22 cellular contexts compared by ENCODE assay signal in genomic region chr1:230387876-230388275, GRCh38. TPM values are rescaled to one million over a fixed set of nuclear protein-coding genes. Genes with fewer than 3 reads are reported as not detected.
A peak's percentile ranks its signal among the peaks of the same experiment; 100 is the strongest.
DNase-seq lines count a peak whose midpoint lies in the region; FAIRE-seq and TF ChIP-seq lines count a peak whose summit lies in the region.
"Had no signal": no experiment of that assay in that cellular context is flagged by ENCODE, and none has a peak within 500 bp of the region (broad histone marks: within the 10 kb centered on the region; RNA-seq: fewer than 3 reads in every experiment).

No MANE protein-coding gene starts in this region.

- no peaks in the 10 kb centered on the region for H3K23me2 ChIP-seq in H1 (ENCODE audit: low read depth, low read length)

- H4K20me1 ChIP-seq in H1 (replicated peaks in 1 of 2; ENCODE audit: control insufficient read depth in 1 of 2, insufficient read depth in 2 of 2, low read length in 2 of 2) (peaks cover 0 to 2% of the 10 kb centered on the region in 2 experiments), Karpas-422 (ENCODE audit: insufficient read depth, low read depth, low read length) (no peaks in the 10 kb centered on the region)

- H3K27ac ChIP-seq in H1 (ENCODE audit: low read depth, low read length) = no peak overlapping the region
- H3K27ac ChIP-seq in Karpas-422 (ENCODE audit: low read length) = no peak overlapping the region
- H3K27ac ChIP-seq in testis = no peak overlapping the region
- H3K27ac ChIP-seq: A549; BLaER1 treated with 17β-estradiol and CSF1 and Interleukin-3, amounts not matched to agents 10 nM and 100 nM had no signal

- DNase-seq in CD14-positive monocyte (ENCODE audit: low spot score) (peak; percentile 17), H1 (ENCODE audit: low read depth in 1 of 2, low spot score in 2 of 2) (no peak), islet precursor cell (peak; percentile 29), pons (ENCODE audit: low spot score) (no peak), Karpas-422 (no peak), testis (no peak)
- DNase-seq: 8988T; ACHN; AML-193; BE2C; Calu3; CD4-positive, alpha-beta memory T cell; COR-L47; DMS53; DMS79 treated with DMSO at 0.1 percent for 48 hours; GF-D8; GOT3; H7; HCEC 1CT had no signal

- H3K27me3 ChIP-seq in H1 (replicated peaks in 1 of 4; ENCODE audit: control insufficient read depth in 3 of 4, extremely low read depth in 1 of 4, insufficient read depth in 3 of 4, low read length in 3 of 4) (no peaks in the 10 kb centered on the region), Karpas-422 (ENCODE audit: low read length) (no peaks in the 10 kb centered on the region), testis (no peaks in the 10 kb centered on the region)
- H3K27me3 ChIP-seq: BE2C; BLaER1 treated with 17β-estradiol and CSF1 and Interleukin-3, amounts not matched to agents 10 nM and 100 nM had no signal

- H3K27me3 Mint-ChIP-seq in CD14-positive monocyte (ENCODE audit: low read depth in 3 of 3) = peaks cover 12 to 13% (median 12%) of the 10 kb centered on the region in 3 donors

- TF ChIP-seq POLR2A in H1 (IDR thresholded peaks at IDR 0.05; ENCODE audit: control extremely low read depth in 1 of 2, low read depth in 2 of 2, low read length in 2 of 2) (no peak), testis (IDR thresholded peaks at IDR 0.05) (no peak)

- no peak overlapping the region for H4K5ac ChIP-seq in H1 (ENCODE audit: insufficient read length, low read depth, low read length)

- no peak overlapping the region for H2BK15ac ChIP-seq in H1 (ENCODE audit: low read length)

- H3K4ac ChIP-seq in H1 (replicated peaks; ENCODE audit: insufficient read length, low read depth, low read length) = no peak overlapping the region

- no peak overlapping the region for H4K91ac ChIP-seq in H1 (replicated peaks; ENCODE audit: insufficient read length, low read length)

- H3K4me3 Mint-ChIP-seq in CD14-positive monocyte = no peak overlapping the region
- H3K4me3 Mint-ChIP-seq: CD4-positive, alpha-beta memory T cell had no signal

- TF ChIP-seq RAD21 in H1 (IDR thresholded peaks at IDR 0.05 in 1 of 2, conservative IDR thresholded peaks at IDR 0.05 in 1 of 2; ENCODE audit: low read depth in 2 of 2, low read length in 2 of 2) = no peak

- CTCF ChIA-PET in H1 (lab: Charles Lee; ENCODE audit: partially characterized antibody) = interaction anchor here (0.9 to 1.4 kb wide), 2 partner anchors 11 to 12 kb away, joined by 3 to 4 read pairs; no protein-coding TSS in a partner anchor

- WGBS in H1 (ENCODE audit: extremely low coverage in 1 of 2, insufficient coverage in 1 of 2, insufficient read length in 1 of 2, insufficient replicate concordance in 2 of 2, low coverage in 1 of 2, low lambda C conversion rate in 2 of 2, missing lambda C conversion rate in 1 of 2), 2 experiments = 92% methylated on average over 12 of the region's 12 CpGs; no CpG with 5 or more reads in 1 of the 2 experiments
- 95 to 96% methylated on average over 12 of the region's 12 CpGs for WGBS in testis, 2 donors

- H3K23ac ChIP-seq in H1 (ENCODE audit: insufficient read length) = no peak overlapping the region

- TF ChIP-seq EP300 in H1 (IDR thresholded peaks at IDR 0.05; ENCODE audit: borderline replicate concordance in 1 of 2, low read depth in 2 of 2, low read length in 2 of 2) = no peak

- H3K18ac ChIP-seq in H1 (ENCODE audit: extremely low read depth, low read length) = no peak overlapping the region

- POLR2A ChIA-PET in H1 (lab: Charles Lee; ENCODE audit: partially characterized antibody) = no interaction called here

- H3K36me3 ChIP-seq in H1 (ENCODE audit: control insufficient read depth in 2 of 4, insufficient read depth in 4 of 4, low read length in 3 of 4) = no peaks in the 10 kb centered on the region
- no peaks in the 10 kb centered on the region for H3K36me3 ChIP-seq in Karpas-422 (ENCODE audit: insufficient read depth, low read length)
- no peaks in the 10 kb centered on the region for H3K36me3 ChIP-seq in testis (ENCODE audit: low read depth, missing control alignments)
- H3K36me3 ChIP-seq: BE2C had no signal

- H3K4me1 ChIP-seq in H1 (replicated peaks in 1 of 4; ENCODE audit: control insufficient read depth in 3 of 4, insufficient read depth in 4 of 4, low read length in 3 of 4) = peaks cover 7 to 22% (median 10%) of the 10 kb centered on the region in 4 experiments; a peak in 5 of 7 replicates
- H3K4me1 ChIP-seq in Karpas-422 (ENCODE audit: low read length) = no peaks in the 10 kb centered on the region
- no peaks in the 10 kb centered on the region for H3K4me1 ChIP-seq in testis
- H3K4me1 ChIP-seq: A549 had no signal

- H3K9me3 Mint-ChIP-seq in CD14-positive monocyte = peaks cover 0 to 12% (median 6%) of the 10 kb centered on the region in 7 donors
- H3K9me3 Mint-ChIP-seq: CD4-positive, alpha-beta memory T cell had no signal

- H3K4me1 Mint-ChIP-seq in CD14-positive monocyte = no peaks in the 10 kb centered on the region
- H3K4me1 Mint-ChIP-seq: CD4-positive, alpha-beta memory T cell had no signal

- H3K79me1 ChIP-seq in H1 (ENCODE audit: low read depth, low read length) = peaks cover 4% of the 10 kb centered on the region

- H2BK120ac ChIP-seq in H1 (replicated peaks; ENCODE audit: low read depth, low read length) = no peak overlapping the region

- no peak overlapping the region for H2BK12ac ChIP-seq in H1 (ENCODE audit: low read depth, low read length)

- peak overlapping the region; percentile 80; the same call in 1 of the 2 replicates for H2BK5ac ChIP-seq in H1 (ENCODE audit: low read depth, low read length)

- FAIRE-seq in H1 (lab: Jason Lieb, UNC) = no peak
- FAIRE-seq: A549, GM12891 had no signal

- no peaks in the 10 kb centered on the region for H3K9me2 ChIP-seq in Karpas-422 (replicated peaks; ENCODE audit: insufficient read depth, low read length)

- intact Hi-C loops in CD14-positive monocyte (cut with micrococcal nuclease) (no loop called here), testis (cut with DNase I; ENCODE audit: low total_unique reads) (no loop called here)

- H2AK5ac ChIP-seq in H1 (ENCODE audit: low read depth, low read length) = no peak overlapping the region

- no peaks in the 10 kb centered on the region for H3K36me3 Mint-ChIP-seq in CD14-positive monocyte
- H3K36me3 Mint-ChIP-seq: CD4-positive, alpha-beta memory T cell had no signal

- H3K14ac ChIP-seq in H1 (ENCODE audit: insufficient read length) = no peak overlapping the region

- H4K8ac ChIP-seq in H1 (ENCODE audit: extremely low read depth, insufficient read depth, low read length) = no peak overlapping the region

- H2AFZ ChIP-seq in H1 (ENCODE audit: low read length) = no peak overlapping the region
- no peak overlapping the region for H2AFZ ChIP-seq in Karpas-422 (ENCODE audit: low read length)

- no peak overlapping the region for H3K56ac ChIP-seq in H1 (replicated peaks; ENCODE audit: insufficient read length, low read depth, low read length)

- peak overlapping the region in 1 of 7 donors; percentile 54 for H3K27ac Mint-ChIP-seq in CD14-positive monocyte
- H3K27ac Mint-ChIP-seq: CD4-positive, alpha-beta memory T cell had no signal

- H2BK20ac ChIP-seq in H1 (ENCODE audit: low read length) = no peak overlapping the region

- H3K79me2 ChIP-seq in H1 (ENCODE audit: control insufficient read depth in 1 of 2, insufficient read depth in 2 of 2, low read length in 2 of 2) (peaks cover 0 to 30% of the 10 kb centered on the region in 2 experiments; a peak in 2 of 4 replicates), Karpas-422 (ENCODE audit: low read length) (no peaks in the 10 kb centered on the region)

- H3K4me2 ChIP-seq in H1 (ENCODE audit: insufficient read depth in 1 of 2, low read depth in 2 of 2, low read length in 2 of 2) = no peak overlapping the region
- H3K4me2 ChIP-seq in Karpas-422 (ENCODE audit: low read depth, low read length, poor library complexity, severe bottlenecking) = no peak overlapping the region
- H3K4me2 ChIP-seq: A549 had no signal

- H3K4me3 ChIP-seq in H1 (ENCODE audit: extremely low read depth in 1 of 4, insufficient read depth in 2 of 4, low read depth in 3 of 4, low read length in 4 of 4) (no peak overlapping the region), Karpas-422 (ENCODE audit: low read length) (no peak overlapping the region), testis (no peak overlapping the region)
- H3K4me3 ChIP-seq: A549; BLaER1 treated with 17β-estradiol and CSF1 and Interleukin-3, amounts not matched to agents 10 nM and 100 nM had no signal

- H3K9ac ChIP-seq in H1 (replicated peaks in 1 of 4; ENCODE audit: extremely low read depth in 1 of 4, low read depth in 3 of 4, low read length in 3 of 4) (no peak overlapping the region), Karpas-422 (ENCODE audit: low read length) (no peak overlapping the region)
- H3K9ac ChIP-seq: BLaER1 treated with 17β-estradiol and CSF1 and Interleukin-3, amounts not matched to agents 10 nM and 100 nM had no signal

- no peaks in the 10 kb centered on the region for H3K9me3 ChIP-seq in H1 (ENCODE audit: insufficient read depth in 2 of 2, low read depth in 1 of 2, low read length in 1 of 2)
- H3K9me3 ChIP-seq in Karpas-422 (ENCODE audit: low read length) = no peaks in the 10 kb centered on the region
- no peaks in the 10 kb centered on the region for H3K9me3 ChIP-seq in testis
- H3K9me3 ChIP-seq: A549, BE2C had no signal

- TF ChIP-seq CTCF in CD14-positive monocyte (IDR thresholded peaks at IDR 0.05) (no peak), H1 (IDR thresholded peaks at IDR 0.05; ENCODE audit: control extremely low read depth in 1 of 3, insufficient read depth in 1 of 3, low read depth in 1 of 3, low read length in 3 of 3) (no peak), testis (IDR thresholded peaks at IDR 0.05) (no peak)

TF ChIP-seq in H1, 55 proteins besides CTCF, POLR2A, EP300 and RAD21 (continues in another document):
- TF ChIP-seq CHD2 (IDR thresholded peaks at IDR 0.05; ENCODE audit: low read length) = no peak
- no peak for TF ChIP-seq YY1 (IDR thresholded peaks at IDR 0.05; ENCODE audit: low read depth, low read length)
- TF ChIP-seq ZNF274 (IDR thresholded peaks at IDR 0.05; ENCODE audit: borderline replicate concordance, extremely low read depth, low read length) = no peak
- TF ChIP-seq EGR1 (IDR thresholded peaks at IDR 0.05; ENCODE audit: borderline replicate concordance, low read depth, low read length) = no peak
- TF ChIP-seq TAF1 (IDR thresholded peaks at IDR 0.05; ENCODE audit: low read depth, low read length) = no peak

RNA-seq across cellular contexts. Expression of gene PGBD5, which starts 38.3 kb away (rescaled TPM):
- polyA plus RNA-seq in CD14-positive monocyte = not detected
- 18.4 and 21.2 TPM in 2 replicates for total RNA-seq in H1 (2021; fragmentation: NEBNext Ultra II Directional; extraction: Animal tissue kit (Norgen Biotek cat#: 25700))
- 16.3 and 17.2 TPM in 2 replicates for polyA plus RNA-seq in H1 (2011; rRNA removed)
- 19.2 TPM for polyA plus RNA-seq in H1 (2011; cell fraction: cytosol; rRNA removed)
- polyA plus RNA-seq in H1 (2011; cell fraction: nucleus; rRNA removed) = 26.3 TPM
- 14.3 to 21.6 TPM (median 19.5 TPM) in 4 replicates for polyA plus RNA-seq in H1 (2012, experiment 1 of 2)
- polyA plus RNA-seq in H1 (2012, experiment 2 of 2) = 13.3 TPM
- polyA plus RNA-seq in H1 (2013, experiment 1 of 2) = 11.0 TPM
- 12.3 TPM for polyA plus RNA-seq in H1 (2013, experiment 2 of 2)
- 27.6 and 30.6 TPM in 2 replicates for polyA minus RNA-seq in H1 (2011; rRNA and poly(A)+ RNA removed)
- polyA minus RNA-seq in H1 (2011; cell fraction: cytosol; rRNA and poly(A)+ RNA removed) = 13.5 TPM
- 10.5 TPM for polyA minus RNA-seq in H1 (2011; cell fraction: nucleus; rRNA and poly(A)+ RNA removed)
- not detected in 2 replicates for total RNA-seq in Karpas-422 (2014; rRNA removed; shearing (Covaris generic); ENCODE audit: low replicate concordance)
- total RNA-seq in testis = 10 to 100 TPM; 14.3 to 28.1 TPM
- 16.0 TPM for polyA plus RNA-seq in testis (ENCODE audit: insufficient read depth, low read depth, low replicate concordance)
- total RNA-seq: CD4-positive, alpha-beta memory T cell had no signal
- polyA plus RNA-seq: CD4-positive, alpha-beta memory T cell had no signal

Comparison
In these comparisons a context has a peak if more than half of its experiments do, and no peak if none do; other contexts are left out.
1. DNase-seq: peak in CD14-positive monocyte (single experiment) and islet precursor cell (single experiment); none in H1 (0 of 2), pons (single experiment), Karpas-422 (single experiment) and testis (single experiment).
2. RNA of gene PGBD5, which starts 38.3 kb away (total RNA-seq): 14.3 to 28.1 TPM in testis and 18.4 to 21.2 TPM in H1; not detected in Karpas-422; every median in the first group is over 10 times any median in the second.